In the genomic region with DNA sequence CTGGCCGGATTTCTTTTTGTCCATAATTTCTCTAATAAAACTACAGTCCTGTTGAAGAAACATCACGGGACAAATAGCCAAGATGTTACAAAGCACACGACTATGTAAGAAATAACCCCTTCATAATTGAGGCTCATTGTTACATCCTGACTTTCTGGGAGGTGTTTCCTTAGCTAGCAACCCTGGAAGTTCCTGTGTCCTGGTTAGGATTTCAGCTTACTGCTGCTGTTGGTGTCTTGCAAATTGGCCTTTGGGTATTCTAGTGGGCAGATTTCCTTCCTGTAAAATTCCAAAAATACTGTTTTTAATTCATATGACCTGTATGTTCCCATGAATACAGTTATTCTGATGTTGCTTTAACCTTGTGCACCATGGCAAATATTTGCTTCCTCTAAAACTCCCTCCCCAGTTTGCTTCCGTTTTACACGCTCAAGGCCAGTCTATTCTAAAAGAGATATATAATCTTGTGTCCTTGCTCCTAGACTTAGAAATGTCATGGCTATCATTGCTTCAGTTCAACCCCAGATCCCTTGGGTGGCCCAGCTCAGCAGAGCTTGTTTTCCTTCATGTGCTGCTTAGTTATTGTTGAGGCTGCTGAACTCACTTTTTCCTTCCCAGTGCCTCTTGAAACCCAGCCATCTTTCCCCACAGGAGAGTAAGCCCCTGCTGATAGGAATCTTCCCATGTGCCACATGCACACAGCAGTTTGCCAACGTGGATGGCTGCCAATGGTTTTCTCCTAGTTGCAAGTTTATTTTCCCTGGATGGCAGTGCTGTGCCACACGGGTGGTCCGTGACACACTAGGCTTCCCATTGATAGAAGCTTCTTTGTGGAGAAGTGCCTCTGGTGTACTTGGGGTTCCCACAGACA, we compare ENCODE assay signal across 1 cellular context.
TF ChIP-seq lines count a peak whose summit lies in the region.

No MANE protein-coding gene starts in this region.

TF ChIP-seq in K562, 482 proteins besides CTCF, POLR2A, EP300 and RAD21 (continued from another document):
- TF ChIP-seq MNT (conservative IDR thresholded peaks at IDR 0.05) (no peak), NR0B1 (IDR thresholded peaks at IDR 0.05; ENCODE audit: partially characterized antibody) (no peak), SP2 (IDR thresholded peaks at IDR 0.05; ENCODE audit: extremely low read depth, low read depth, low read length, poor library complexity, severe bottlenecking) (no peak), FOXK2 (conservative IDR thresholded peaks at IDR 0.05 in 1 of 2, IDR thresholded peaks at IDR 0.05 in 1 of 2; ENCODE audit: low read depth in 2 of 2) (no peak), CEBPG (CRISPR knock-in tag; IDR thresholded peaks at IDR 0.05) (no peak), CEBPG (tag; conservative IDR thresholded peaks at IDR 0.05 in 1 of 2, IDR thresholded peaks at IDR 0.05 in 1 of 2) (no peak), STAT5A (IDR thresholded peaks at IDR 0.05; ENCODE audit: borderline replicate concordance, low read length) (no peak), SIN3B (IDR thresholded peaks at IDR 0.05; ENCODE audit: low read depth) (no peak)
- TF ChIP-seq, protein P1, sequence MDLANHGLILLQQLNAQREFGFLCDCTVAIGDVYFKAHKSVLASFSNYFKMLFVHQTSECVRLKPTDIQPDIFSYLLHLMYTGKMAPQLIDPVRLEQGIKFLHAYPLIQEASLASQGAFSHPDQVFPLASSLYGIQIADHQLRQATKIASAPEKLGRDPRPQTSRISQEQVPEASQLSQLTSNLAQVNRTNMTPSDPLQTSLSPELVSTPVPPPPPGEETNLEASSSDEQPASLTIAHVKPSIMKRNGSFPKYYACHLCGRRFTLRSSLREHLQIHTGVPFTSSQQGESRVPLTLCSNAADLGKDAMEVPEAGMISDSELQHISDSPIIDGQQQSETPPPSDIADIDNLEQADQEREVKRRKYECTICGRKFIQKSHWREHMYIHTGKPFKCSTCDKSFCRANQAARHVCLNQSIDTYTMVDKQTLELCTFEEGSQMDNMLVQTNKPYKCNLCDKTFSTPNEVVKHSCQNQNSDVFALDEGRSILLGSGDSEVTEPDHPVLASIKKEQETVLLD (IDR thresholded peaks at IDR 0.05), result no peak
- TF ChIP-seq, protein P2, sequence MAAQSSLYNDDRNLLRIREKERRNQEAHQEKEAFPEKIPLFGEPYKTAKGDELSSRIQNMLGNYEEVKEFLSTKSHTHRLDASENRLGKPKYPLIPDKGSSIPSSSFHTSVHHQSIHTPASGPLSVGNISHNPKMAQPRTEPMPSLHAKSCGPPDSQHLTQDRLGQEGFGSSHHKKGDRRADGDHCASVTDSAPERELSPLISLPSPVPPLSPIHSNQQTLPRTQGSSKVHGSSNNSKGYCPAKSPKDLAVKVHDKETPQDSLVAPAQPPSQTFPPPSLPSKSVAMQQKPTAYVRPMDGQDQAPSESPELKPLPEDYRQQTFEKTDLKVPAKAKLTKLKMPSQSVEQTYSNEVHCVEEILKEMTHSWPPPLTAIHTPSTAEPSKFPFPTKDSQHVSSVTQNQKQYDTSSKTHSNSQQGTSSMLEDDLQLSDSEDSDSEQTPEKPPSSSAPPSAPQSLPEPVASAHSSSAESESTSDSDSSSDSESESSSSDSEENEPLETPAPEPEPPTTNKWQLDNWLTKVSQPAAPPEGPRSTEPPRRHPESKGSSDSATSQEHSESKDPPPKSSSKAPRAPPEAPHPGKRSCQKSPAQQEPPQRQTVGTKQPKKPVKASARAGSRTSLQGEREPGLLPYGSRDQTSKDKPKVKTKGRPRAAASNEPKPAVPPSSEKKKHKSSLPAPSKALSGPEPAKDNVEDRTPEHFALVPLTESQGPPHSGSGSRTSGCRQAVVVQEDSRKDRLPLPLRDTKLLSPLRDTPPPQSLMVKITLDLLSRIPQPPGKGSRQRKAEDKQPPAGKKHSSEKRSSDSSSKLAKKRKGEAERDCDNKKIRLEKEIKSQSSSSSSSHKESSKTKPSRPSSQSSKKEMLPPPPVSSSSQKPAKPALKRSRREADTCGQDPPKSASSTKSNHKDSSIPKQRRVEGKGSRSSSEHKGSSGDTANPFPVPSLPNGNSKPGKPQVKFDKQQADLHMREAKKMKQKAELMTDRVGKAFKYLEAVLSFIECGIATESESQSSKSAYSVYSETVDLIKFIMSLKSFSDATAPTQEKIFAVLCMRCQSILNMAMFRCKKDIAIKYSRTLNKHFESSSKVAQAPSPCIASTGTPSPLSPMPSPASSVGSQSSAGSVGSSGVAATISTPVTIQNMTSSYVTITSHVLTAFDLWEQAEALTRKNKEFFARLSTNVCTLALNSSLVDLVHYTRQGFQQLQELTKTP (IDR thresholded peaks at IDR 0.05; ENCODE audit: low read depth in 1 of 2, partially characterized antibody in 2 of 2), result no peak
